In the genomic region with DNA sequence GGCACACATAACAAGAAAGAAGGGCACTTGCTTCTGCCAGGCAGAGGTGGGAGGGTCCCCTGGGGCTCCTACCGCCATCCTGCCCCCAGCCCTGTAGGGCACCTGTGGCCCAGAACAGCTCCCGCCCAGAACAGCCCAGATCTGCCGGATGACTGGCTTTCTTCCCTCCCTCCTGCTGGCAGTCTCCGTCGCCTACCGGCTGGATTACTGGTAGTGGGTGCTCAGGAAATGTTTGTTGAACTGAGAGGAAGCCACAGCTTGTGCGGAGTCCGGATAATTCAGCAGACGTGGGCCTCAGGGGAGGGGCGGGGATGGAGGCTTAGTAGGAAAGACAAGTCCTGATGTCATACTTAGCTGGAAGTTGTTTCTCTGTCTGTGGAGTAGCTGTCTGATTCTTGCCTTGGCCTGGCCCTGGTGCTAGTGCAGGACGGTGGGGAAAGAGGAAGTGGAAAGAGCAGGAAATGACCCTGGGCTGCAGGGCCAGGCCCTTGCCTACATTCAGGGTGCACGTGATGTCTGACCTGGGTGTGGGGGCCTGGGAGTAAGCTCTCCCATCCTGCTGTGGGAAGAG, we compare ENCODE assay signal across 7 cellular contexts. TPM values are rescaled to one million over a fixed set of nuclear protein-coding genes. Genes with fewer than 3 reads are reported as not detected.
DNase-seq lines count a peak whose midpoint lies in the region; FAIRE-seq and TF ChIP-seq lines count a peak whose summit lies in the region.
"Had no signal": no experiment of that assay in that cellular context is flagged by ENCODE, and none has a peak within 500 bp of the region (broad histone marks: within the 10 kb centered on the region; RNA-seq: fewer than 3 reads in every experiment).

No MANE protein-coding gene starts in this region.

- no TSS peak for BruUV-seq in OCI-LY7 (replicated peaks; lab: Mats Ljungman, UMichigan)

- H3K27ac ChIP-seq in OCI-LY7 (ENCODE audit: low read depth, low read length, poor library complexity, severe bottlenecking), result no peak overlapping the region
- peak overlapping the region; percentile 73 for H3K27ac ChIP-seq in skeletal muscle tissue (ENCODE audit: low read depth, low read length)

- H3K9ac ChIP-seq in skeletal muscle tissue (ENCODE audit: low read depth in 1 of 3, low read length in 3 of 3), result peak overlapping the region in 2 of 3 donors; percentile 13 to 66

- H3K4me3 ChIP-seq in OCI-LY7 (ENCODE audit: low read depth, low read length, poor library complexity, severe bottlenecking), result no peak overlapping the region
- no peak overlapping the region for H3K4me3 ChIP-seq in fibroblast of pulmonary artery (replicated peaks; ENCODE audit: low read depth, low read length)
- H3K4me3 ChIP-seq in skeletal muscle tissue (ENCODE audit: low read length in 3 of 3), result peak overlapping the region in 2 of 3 donors; percentile 13 to 22

- no peaks in the 10 kb centered on the region for H3K79me2 ChIP-seq in OCI-LY7 (ENCODE audit: insufficient read depth, low read depth, low read length)

- intact Hi-C loops in OCI-LY7 (cut with micrococcal nuclease; ENCODE audit: unreplicated experiment), result no loop called here

- DNase-seq in Ammon's horn (ENCODE audit: low spot score) (peak; percentile 86), OCI-LY7 (ENCODE audit: low spot score) (peak; percentile 9), fibroblast of pulmonary artery (ENCODE audit: low read depth) (peak; percentile 92), SHP77 treated with DMSO at 0.1 percent for 48 hours (lab: John Stamatoyannopoulos, UW) (no peak), HTR-8/SVneo (ENCODE audit: insufficient read length, low spot score) (no peak)

- H3K36me3 ChIP-seq in OCI-LY7 (ENCODE audit: insufficient read depth, low read length) (no peaks in the 10 kb centered on the region), skeletal muscle tissue (ENCODE audit: control insufficient read depth in 3 of 3, insufficient read depth in 3 of 3, low read length in 3 of 3) (peaks cover 18 to 29% (median 19%) of the 10 kb centered on the region in 3 donors)

- H3K4me1 ChIP-seq in OCI-LY7 (ENCODE audit: insufficient read depth, low read length, poor library complexity, severe bottlenecking) (peaks cover 13% of the 10 kb centered on the region), skeletal muscle tissue (ENCODE audit: control insufficient read depth in 3 of 3, insufficient read depth in 3 of 3, low read length in 3 of 3) (peaks cover 57 to 84% (median 69%) of the 10 kb centered on the region in 3 donors)

- no peak for FAIRE-seq in HTR-8/SVneo (lab: Jason Lieb, UNC)
- FAIRE-seq: endometrium had no signal

- TF ChIP-seq CTCF in OCI-LY7 (conservative IDR thresholded peaks at IDR 0.05; ENCODE audit: low read length), result no peak
- TF ChIP-seq CTCF in fibroblast of pulmonary artery (IDR thresholded peaks at IDR 0.05; ENCODE audit: low read length, missing control alignments), result no peak

- CTCF ChIA-PET in OCI-LY7 (lab: Charles Lee; ENCODE audit: unreplicated experiment), result interaction anchor here (1.1 kb wide), 1 partner anchor 13 kb away, joined by 3 read pairs; no protein-coding TSS in a partner anchor

- POLR2A ChIA-PET in OCI-LY7 (lab: Charles Lee), result interaction anchor here (1.0 kb wide), 1 partner anchor 21 kb away, joined by 3 read pairs; no protein-coding TSS in a partner anchor

- H4K20me1 ChIP-seq in OCI-LY7 (ENCODE audit: insufficient read depth, low read length), result no peaks in the 10 kb centered on the region

- no peak overlapping the region for H3K4me2 ChIP-seq in OCI-LY7 (ENCODE audit: low read length)

- H3K9me3 ChIP-seq in OCI-LY7 (ENCODE audit: low read length) (no peaks in the 10 kb centered on the region), skeletal muscle tissue (ENCODE audit: control insufficient read depth in 3 of 3, low read length in 3 of 3) (no peaks in the 10 kb centered on the region)

- no peaks in the 10 kb centered on the region for H3K9me2 ChIP-seq in OCI-LY7 (ENCODE audit: insufficient read depth, low read length)

- no peaks in the 10 kb centered on the region for H3K27me3 ChIP-seq in skeletal muscle tissue (ENCODE audit: control insufficient read depth in 3 of 3, insufficient read depth in 3 of 3, low read length in 3 of 3)

- no peak overlapping the region for H2AFZ ChIP-seq in OCI-LY7 (ENCODE audit: low read length)

RNA-seq across cellular contexts. Expression of a gene that starts 6.7 kb away (rescaled TPM):
- 0.15 TPM in 1 of 2 replicates, not detected in the other for total RNA-seq in OCI-LY7 (2014; rRNA removed; shearing (Covaris generic))
- total RNA-seq in OCI-LY7 (2022) (1.4 TPM in 2 replicates), skeletal muscle tissue (2.1 TPM)

RNA-seq across cellular contexts. Expression of a gene that starts 10.5 kb away (rescaled TPM):
- 1.1 and 3.3 TPM in 2 replicates for total RNA-seq in OCI-LY7 (2014; rRNA removed; shearing (Covaris generic))
- total RNA-seq in OCI-LY7 (2022) (4.4 and 5.3 TPM in 2 replicates), skeletal muscle tissue (11.5 TPM)

RNA-seq across cellular contexts. Expression of a gene that starts 16.8 kb away (rescaled TPM):
- not detected in 2 replicates for total RNA-seq in OCI-LY7 (2014; rRNA removed; shearing (Covaris generic))
- total RNA-seq in OCI-LY7 (2022), result not detected in 2 replicates
- total RNA-seq in skeletal muscle tissue, result not detected

RNA-seq across cellular contexts. Expression of a gene that starts 24.0 kb away (rescaled TPM):
- total RNA-seq in OCI-LY7 (2014; rRNA removed; shearing (Covaris generic)), result 0.03 and 0.08 TPM in 2 replicates
- total RNA-seq in OCI-LY7 (2022) (0.25 and 0.26 TPM in 2 replicates), skeletal muscle tissue (under 0.01 TPM)

RNA-seq across cellular contexts. Expression of a gene that starts 26.3 kb away (rescaled TPM):
- total RNA-seq in OCI-LY7 (2014; rRNA removed; shearing (Covaris generic)), result not detected in 2 replicates
- total RNA-seq in OCI-LY7 (2022) (9.2 and 9.6 TPM in 2 replicates), skeletal muscle tissue (3.7 TPM)

Comparison
In these comparisons a context has a peak if more than half of its experiments do, and no peak if none do; other contexts are left out.
1. DNase-seq: peak in Ammon's horn (single experiment), OCI-LY7 (single experiment) and fibroblast of pulmonary artery (single experiment); none in SHP77 treated with DMSO at 0.1 percent for 48 hours (single experiment) and HTR-8/SVneo (single experiment).
2. H3K4me3 ChIP-seq: peak in skeletal muscle tissue (2 of 3); none in OCI-LY7 (single experiment) and fibroblast of pulmonary artery (single experiment).